In genomic region chr22:30315962-30316576, GRCh38 we compare ENCODE assay signal across 17 cellular contexts. TPM values are rescaled to one million over a fixed set of nuclear protein-coding genes. Genes with fewer than 3 reads are reported as not detected.
A peak's percentile ranks its signal among the peaks of the same experiment; 100 is the strongest.
DNase-seq lines count a peak whose midpoint lies in the region; ATAC-seq and TF ChIP-seq lines count a peak whose summit lies in the region.
"Had no signal": no experiment of that assay in that cellular context is flagged by ENCODE, and none has a peak within 500 bp of the region (broad histone marks: within the 10 kb centered on the region; RNA-seq: fewer than 3 reads in every experiment).

No MANE protein-coding gene starts in this region.

- TF ChIP-seq POLR2A in GM18505 (IDR thresholded peaks at IDR 0.05; ENCODE audit: borderline replicate concordance, extremely low read depth, insufficient read depth, insufficient read length), result no peak

- 0 out of 2 replicates have a peak, but pooled peaks cover 4% of the 10 kb centered on the region for H3K4me1 ChIP-seq in Caco-2

- ATAC-seq in activated CD8-positive, alpha-beta memory T cell treated with anti-CD3 and anti-CD28 coated beads, Interleukin-2, amount 10 ng/mL, durations not matched to agents 7 days and 5 days, result no peak
- ATAC-seq in activated CD8-positive, alpha-beta T cell treated with anti-CD3 and anti-CD28 coated beads for 36 hours, result no peak
- no peak for ATAC-seq in stimulated activated naive B cell treated with anti-CD40 and anti-IgM and Interleukin-4, amounts not matched to agents 10 μg/mL and 1 μg/mL and 100 μg/mL, for 72 hours (replicated peaks)
- no peak for ATAC-seq in GM18505 (IDR thresholded peaks at IDR 0.05; ENCODE audit: unreplicated experiment)
- no peak for ATAC-seq in HG03432 (IDR thresholded peaks at IDR 0.05; ENCODE audit: unreplicated experiment)
- ATAC-seq: sciatic nerve had no signal

- H3K4me1 Mint-ChIP-seq in activated CD8-positive, alpha-beta memory T cell treated with anti-CD3 and anti-CD28 coated beads, Interleukin-2, amount 10 ng/mL, durations not matched to agents 7 days and 5 days, result peaks cover 74% of the 10 kb centered on the region
- H3K4me1 Mint-ChIP-seq in activated CD8-positive, alpha-beta T cell treated with anti-CD3 and anti-CD28 coated beads for 36 hours (ENCODE audit: low read depth), result peaks cover 91% of the 10 kb centered on the region
- peaks cover 81 to 93% of the 10 kb centered on the region in 2 donors for H3K4me1 Mint-ChIP-seq in stimulated activated naive B cell treated with anti-CD40 and anti-IgM and Interleukin-4, amounts not matched to agents 10 μg/mL and 1 μg/mL and 100 μg/mL, for 72 hours
- H3K4me1 Mint-ChIP-seq in Caco-2 (ENCODE audit: low read depth, unreplicated experiment), result peaks cover 27% of the 10 kb centered on the region

- CTCF ChIA-PET in activated CD8-positive, alpha-beta memory T cell treated with anti-CD3 and anti-CD28 coated beads, Interleukin-2, amount 10 ng/mL, durations not matched to agents 7 days and 5 days (lab: Charles Lee), result interaction anchor here (1.2 to 2.4 kb wide), 3 partner anchors 27 to 71 kb away, joined by 4 to 15 read pairs (median 6); partner anchors contain the start of genes CASTOR1 and RNF215
- CTCF ChIA-PET in activated CD8-positive, alpha-beta T cell treated with anti-CD3 and anti-CD28 coated beads for 36 hours (lab: Charles Lee), result interaction anchor here (1.0 to 4.5 kb wide), 7 partner anchors 8 to 75 kb away, joined by 3 to 37 read pairs (median 7); partner anchors contain the start of genes CASTOR1 and RNF215
- CTCF ChIA-PET in Caco-2 (lab: Charles Lee), result no interaction called here

- intact Hi-C loops in activated CD8-positive, alpha-beta T cell treated with anti-CD3 and anti-CD28 coated beads for 36 hours (cut with micrococcal nuclease), result no loop called here
- intact Hi-C loops in Caco-2 (cut with micrococcal nuclease; ENCODE audit: unreplicated experiment), result no loop called here

- peak; percentile 51 for DNase-seq in activated CD8-positive, alpha-beta memory T cell treated with anti-CD3 and anti-CD28 coated beads, Interleukin-2, amount 10 ng/mL, durations not matched to agents 7 days and 5 days
- no peak for DNase-seq in activated CD8-positive, alpha-beta memory T cell treated with anti-CD3 and anti-CD28 coated beads for 24 hours
- DNase-seq in activated CD8-positive, alpha-beta T cell treated with anti-CD3 and anti-CD28 coated beads for 36 hours, result peak; percentile 44
- peak; percentile 73 for DNase-seq in fibroblast of peridontal ligament (ENCODE audit: extremely low read depth)
- no peak for DNase-seq in stimulated activated naive B cell treated with anti-CD40 and anti-IgM and Interleukin-4, amounts not matched to agents 10 μg/mL and 1 μg/mL and 100 μg/mL, for 72 hours
- DNase-seq in Caco-2, result no peak
- DNase-seq: anterior cingulate cortex; Calu3; mammary epithelial cell; MV-4-11; stimulated activated CD4-positive, alpha-beta T cell treated with anti-CD3 and anti-CD28 coated beads, Interleukin-2, amount 100 ng/mL, for 48 hours had no signal

- H3K9me3 ChIP-seq in Caco-2, result no peaks in the 10 kb centered on the region
- H3K9me3 ChIP-seq: HAP-1, neutrophil had no signal

- H3K36me3 Mint-ChIP-seq in activated CD8-positive, alpha-beta memory T cell treated with anti-CD3 and anti-CD28 coated beads, Interleukin-2, amount 10 ng/mL, durations not matched to agents 7 days and 5 days, result peaks cover 24% of the 10 kb centered on the region
- peaks cover 23% of the 10 kb centered on the region for H3K36me3 Mint-ChIP-seq in activated CD8-positive, alpha-beta T cell treated with anti-CD3 and anti-CD28 coated beads for 36 hours (ENCODE audit: low read depth)
- H3K36me3 Mint-ChIP-seq in stimulated activated naive B cell treated with anti-CD40 and anti-IgM and Interleukin-4, amounts not matched to agents 10 μg/mL and 1 μg/mL and 100 μg/mL, for 72 hours, result peaks cover 41 to 71% of the 10 kb centered on the region in 2 donors
- H3K36me3 Mint-ChIP-seq in Caco-2 (ENCODE audit: insufficient read depth, unreplicated experiment), result no peaks in the 10 kb centered on the region

- POLR2A ChIA-PET in activated CD8-positive, alpha-beta T cell treated with anti-CD3 and anti-CD28 coated beads for 36 hours (lab: Charles Lee), result interaction anchor here (2.5 to 8.7 kb wide), 2 partner anchors 9 to 19 kb away, joined by 7 to 68 read pairs; partner anchors contain the start of gene TBC1D10A
- POLR2A ChIA-PET in Caco-2 (lab: Charles Lee), result no interaction called here

- H3K27me3 Mint-ChIP-seq in activated CD8-positive, alpha-beta memory T cell treated with anti-CD3 and anti-CD28 coated beads, Interleukin-2, amount 10 ng/mL, durations not matched to agents 7 days and 5 days, result no peaks in the 10 kb centered on the region
- no peaks in the 10 kb centered on the region for H3K27me3 Mint-ChIP-seq in activated CD8-positive, alpha-beta T cell treated with anti-CD3 and anti-CD28 coated beads for 36 hours
- no peaks in the 10 kb centered on the region for H3K27me3 Mint-ChIP-seq in stimulated activated naive B cell treated with anti-CD40 and anti-IgM and Interleukin-4, amounts not matched to agents 10 μg/mL and 1 μg/mL and 100 μg/mL, for 72 hours
- no peaks in the 10 kb centered on the region for H3K27me3 Mint-ChIP-seq in Caco-2 (ENCODE audit: insufficient read depth, unreplicated experiment)

- no peak overlapping the region for H3K4me3 ChIP-seq in Caco-2 (ENCODE audit: low read depth, low read length)
- H3K4me3 ChIP-seq: HAP-1 had no signal

- H3K27ac Mint-ChIP-seq in activated CD8-positive, alpha-beta memory T cell treated with anti-CD3 and anti-CD28 coated beads, Interleukin-2, amount 10 ng/mL, durations not matched to agents 7 days and 5 days, result no peak overlapping the region
- peak overlapping the region; percentile 80 for H3K27ac Mint-ChIP-seq in activated CD8-positive, alpha-beta T cell treated with anti-CD3 and anti-CD28 coated beads for 36 hours
- H3K27ac Mint-ChIP-seq in stimulated activated naive B cell treated with anti-CD40 and anti-IgM and Interleukin-4, amounts not matched to agents 10 μg/mL and 1 μg/mL and 100 μg/mL, for 72 hours, result peak overlapping the region; percentile 94
- no peak overlapping the region for H3K27ac Mint-ChIP-seq in Caco-2 (ENCODE audit: unreplicated experiment)

- no peaks in the 10 kb centered on the region for H3K27me3 ChIP-seq in Caco-2 (replicated peaks; ENCODE audit: control insufficient read depth, insufficient read depth, low read length)
- H3K27me3 ChIP-seq: neutrophil had no signal

- no peak for TF ChIP-seq CTCF in activated CD8-positive, alpha-beta T cell treated with anti-CD3 and anti-CD28 coated beads for 36 hours (IDR thresholded peaks at IDR 0.05)
- TF ChIP-seq CTCF in Caco-2 (IDR thresholded peaks at IDR 0.05; ENCODE audit: insufficient read depth in 1 of 2, low read depth in 1 of 2, low read length in 1 of 2, severe bottlenecking in 1 of 2, unreplicated experiment in 1 of 2), result no peak

- H3K4me3 Mint-ChIP-seq in activated CD8-positive, alpha-beta memory T cell treated with anti-CD3 and anti-CD28 coated beads, Interleukin-2, amount 10 ng/mL, durations not matched to agents 7 days and 5 days, result no peak overlapping the region
- H3K4me3 Mint-ChIP-seq in activated CD8-positive, alpha-beta T cell treated with anti-CD3 and anti-CD28 coated beads for 36 hours, result no peak overlapping the region
- no peak overlapping the region for H3K4me3 Mint-ChIP-seq in stimulated activated naive B cell treated with anti-CD40 and anti-IgM and Interleukin-4, amounts not matched to agents 10 μg/mL and 1 μg/mL and 100 μg/mL, for 72 hours
- no peak overlapping the region for H3K4me3 Mint-ChIP-seq in Caco-2 (ENCODE audit: unreplicated experiment)

- no peaks in the 10 kb centered on the region; the same call in 1 of the 2 replicates for H3K36me3 ChIP-seq in Caco-2 (ENCODE audit: control insufficient read depth, insufficient read depth, low read length)
- H3K36me3 ChIP-seq: HAP-1, neutrophil had no signal

- no peaks in the 10 kb centered on the region for H3K9me3 Mint-ChIP-seq in activated CD8-positive, alpha-beta memory T cell treated with anti-CD3 and anti-CD28 coated beads, Interleukin-2, amount 10 ng/mL, durations not matched to agents 7 days and 5 days (ENCODE audit: low read depth)
- H3K9me3 Mint-ChIP-seq in activated CD8-positive, alpha-beta T cell treated with anti-CD3 and anti-CD28 coated beads for 36 hours, result no peaks in the 10 kb centered on the region
- peaks cover 1 to 3% of the 10 kb centered on the region in 2 donors for H3K9me3 Mint-ChIP-seq in stimulated activated naive B cell treated with anti-CD40 and anti-IgM and Interleukin-4, amounts not matched to agents 10 μg/mL and 1 μg/mL and 100 μg/mL, for 72 hours
- no peaks in the 10 kb centered on the region for H3K9me3 Mint-ChIP-seq in Caco-2 (ENCODE audit: unreplicated experiment)

- no TSS peak for BruUV-seq in Caco-2 (replicated peaks; lab: Mats Ljungman, UMichigan)

RNA-seq across cellular contexts. Expression of gene TBC1D10A, which starts 10.7 kb away (rescaled TPM):
- total RNA-seq in activated CD8-positive, alpha-beta memory T cell treated with anti-CD3 and anti-CD28 coated beads, Interleukin-2, amount 10 ng/mL, durations not matched to agents 7 days and 5 days, result 10 to 100 TPM; 32.2 to 48.1 TPM
- 10 to 100 TPM; 20.5 to 21.1 TPM for total RNA-seq in activated CD8-positive, alpha-beta T cell treated with anti-CD3 and anti-CD28 coated beads for 36 hours
- total RNA-seq in Caco-2 (2022), result 11.1 and 12.2 TPM in 2 replicates

RNA-seq across cellular contexts. Expression of gene CASTOR1, which starts 26.8 kb away (rescaled TPM):
- 10 to 100 TPM in 1 of 2 experiments, 1 to 10 TPM in 1; 8.7 to 10.2 TPM for total RNA-seq in activated CD8-positive, alpha-beta memory T cell treated with anti-CD3 and anti-CD28 coated beads, Interleukin-2, amount 10 ng/mL, durations not matched to agents 7 days and 5 days
- total RNA-seq in activated CD8-positive, alpha-beta T cell treated with anti-CD3 and anti-CD28 coated beads for 36 hours, result 1 to 10 TPM; 4.2 to 5.1 TPM
- 6.3 and 7.4 TPM in 2 replicates for total RNA-seq in Caco-2 (2022)

RNA-seq across cellular contexts. Expression of gene SF3A1, which starts 40.6 kb away (rescaled TPM):
- total RNA-seq in activated CD8-positive, alpha-beta memory T cell treated with anti-CD3 and anti-CD28 coated beads, Interleukin-2, amount 10 ng/mL, durations not matched to agents 7 days and 5 days, result 100 to 1,000 TPM; 214 to 267 TPM
- total RNA-seq in activated CD8-positive, alpha-beta T cell treated with anti-CD3 and anti-CD28 coated beads for 36 hours, result 100 to 1,000 TPM; 252 to 262 TPM
- 182 and 188 TPM in 2 replicates for total RNA-seq in Caco-2 (2022)

RNA-seq across cellular contexts. Expression of gene CCDC157, which starts 40.7 kb away (rescaled TPM):
- total RNA-seq in activated CD8-positive, alpha-beta memory T cell treated with anti-CD3 and anti-CD28 coated beads, Interleukin-2, amount 10 ng/mL, durations not matched to agents 7 days and 5 days, result 1 to 10 TPM; 4.9 to 6.2 TPM
- total RNA-seq in activated CD8-positive, alpha-beta T cell treated with anti-CD3 and anti-CD28 coated beads for 36 hours, result 1 to 10 TPM; 2.2 to 2.4 TPM
- total RNA-seq in Caco-2 (2022), result 4.8 and 4.9 TPM in 2 replicates

RNA-seq across cellular contexts. Expression of gene OSM, which starts 49.4 kb away (rescaled TPM):
- 100 to 1,000 TPM; 122 to 141 TPM for total RNA-seq in activated CD8-positive, alpha-beta memory T cell treated with anti-CD3 and anti-CD28 coated beads, Interleukin-2, amount 10 ng/mL, durations not matched to agents 7 days and 5 days
- 10 to 100 TPM; 44.3 to 45.7 TPM for total RNA-seq in activated CD8-positive, alpha-beta T cell treated with anti-CD3 and anti-CD28 coated beads for 36 hours
- not detected in 2 replicates for total RNA-seq in Caco-2 (2022)
- total RNA-seq: Calu3, endothelial cell of umbilical vein, mammary epithelial cell had no signal

Comparison
In these comparisons a context has a peak if more than half of its experiments do, and no peak if none do; other contexts are left out.
1. DNase-seq: peak in activated CD8-positive, alpha-beta memory T cell treated with anti-CD3 and anti-CD28 coated beads, Interleukin-2, amount 10 ng/mL, durations not matched to agents 7 days and 5 days (single experiment), activated CD8-positive, alpha-beta T cell treated with anti-CD3 and anti-CD28 coated beads for 36 hours (single experiment) and fibroblast of peridontal ligament (single experiment); none in activated CD8-positive, alpha-beta memory T cell treated with anti-CD3 and anti-CD28 coated beads for 24 hours (single experiment), stimulated activated naive B cell treated with anti-CD40 and anti-IgM and Interleukin-4, amounts not matched to agents 10 μg/mL and 1 μg/mL and 100 μg/mL, for 72 hours (single experiment) and Caco-2 (0 of 2).
2. H3K27ac Mint-ChIP-seq: peak in activated CD8-positive, alpha-beta T cell treated with anti-CD3 and anti-CD28 coated beads for 36 hours (single experiment) and stimulated activated naive B cell treated with anti-CD40 and anti-IgM and Interleukin-4, amounts not matched to agents 10 μg/mL and 1 μg/mL and 100 μg/mL, for 72 hours (single experiment); none in activated CD8-positive, alpha-beta memory T cell treated with anti-CD3 and anti-CD28 coated beads, Interleukin-2, amount 10 ng/mL, durations not matched to agents 7 days and 5 days (single experiment) and Caco-2 (single experiment).